In genomic region chr17:39736319-39737165, GRCh38 we compare ENCODE assay signal across 13 cellular contexts. TPM values are rescaled to one million over a fixed set of nuclear protein-coding genes. Genes with fewer than 3 reads are reported as not detected.
DNase-seq lines count a peak whose midpoint lies in the region; ATAC-seq, FAIRE-seq and TF ChIP-seq lines count a peak whose summit lies in the region.
"Had no signal": no experiment of that assay in that cellular context is flagged by ENCODE, and none has a peak within 500 bp of the region (broad histone marks: within the 10 kb centered on the region; RNA-seq: fewer than 3 reads in every experiment).

No MANE protein-coding gene starts in this region.

- H2BK12ac ChIP-seq in trophoblast cell (ENCODE audit: low read length), result no peak overlapping the region

- H2AK5ac ChIP-seq in trophoblast cell (ENCODE audit: low read length), result no peak overlapping the region

- no peak overlapping the region for H4K12ac ChIP-seq in trophoblast cell (ENCODE audit: low read depth, low read length)

- H2AFZ ChIP-seq in trophoblast cell (ENCODE audit: insufficient read depth, low read length, poor library complexity), result no peak overlapping the region

- H3K9ac ChIP-seq in trophoblast cell (ENCODE audit: low read length), result no peak overlapping the region

- no peak overlapping the region for H3K4me2 ChIP-seq in trophoblast cell (ENCODE audit: low read length)

- DNase-seq in GM12891 (ENCODE audit: insufficient read length, low spot score), result no peak
- no peak for DNase-seq in Peyer's patch
- peak in 1 of 2 donors; percentile 52 for DNase-seq in trophoblast cell
- no peak for DNase-seq in GM12892 (ENCODE audit: insufficient read length)
- no peak for DNase-seq in SIG-M5 treated with dmso at 0.1 percent for 504 hours (lab: John Stamatoyannopoulos, UW; ENCODE audit: unreplicated experiment)
- no peak for DNase-seq in NCI-H748 (lab: John Stamatoyannopoulos, UW; ENCODE audit: unreplicated experiment)
- DNase-seq: activated CD4-positive, alpha-beta T cell treated with anti-CD3 and anti-CD28 coated beads for 36 hours; activated T-cell treated with anti-CD3 and anti-CD28 coated beads, Interleukin-2, amount 50 U/mL, for 48 hours; NCI-H774 had no signal

- no peak overlapping the region for H3K4ac ChIP-seq in trophoblast cell (ENCODE audit: low read depth, low read length)

- H3K14ac ChIP-seq in trophoblast cell (ENCODE audit: low read length), result no peak overlapping the region

- H4K8ac ChIP-seq in trophoblast cell (ENCODE audit: low read depth, low read length), result no peak overlapping the region

- H2BK5ac ChIP-seq in trophoblast cell (ENCODE audit: low read depth, low read length, poor library complexity), result no peak overlapping the region

- TF ChIP-seq CTCF in Peyer's patch (IDR thresholded peaks at IDR 0.05), result no peak

- no peak overlapping the region for H2BK120ac ChIP-seq in trophoblast cell (ENCODE audit: insufficient read depth, low read length, poor library complexity)

- ATAC-seq in HG02798 (IDR thresholded peaks at IDR 0.05; ENCODE audit: poor library complexity, unreplicated experiment), result no peak
- ATAC-seq: activated CD4-positive, alpha-beta T cell treated with anti-CD3 and anti-CD28 coated beads for 36 hours had no signal

- WGBS in esophagus, 2 donors, result 56 to 66% methylated on average over 10 of the region's 10 CpGs
- WGBS in trophoblast cell (ENCODE audit: extremely low coverage, insufficient coverage, insufficient read length), result no CpG with 5 or more reads among the region's 10 CpGs

- FAIRE-seq in GM12891 (lab: Jason Lieb, UNC) (peak; percentile 13), GM12892 (lab: Jason Lieb, UNC) (no peak)

- H3K27me3 ChIP-seq in Peyer's patch (no peaks in the 10 kb centered on the region), esophagus (ENCODE audit: control insufficient read depth in 1 of 2, insufficient read depth in 2 of 2, low read length in 2 of 2) (no peaks in the 10 kb centered on the region), trophoblast cell (ENCODE audit: insufficient read depth, low read length) (no peaks in the 10 kb centered on the region)

- TF ChIP-seq POLR2A in GM12891 (IDR thresholded peaks at IDR 0.05; ENCODE audit: low read depth, low read length) (no peak), Peyer's patch (IDR thresholded peaks at IDR 0.05) (no peak), GM12892 (IDR thresholded peaks at IDR 0.05; ENCODE audit: low read depth, low read length) (no peak)

- H3K9me3 ChIP-seq in Peyer's patch (no peaks in the 10 kb centered on the region), esophagus (ENCODE audit: control insufficient read depth in 2 of 2, insufficient read depth in 1 of 2, low read depth in 1 of 2, low read length in 1 of 2) (no peaks in the 10 kb centered on the region), trophoblast cell (ENCODE audit: insufficient read depth, low read depth, low read length) (no peaks in the 10 kb centered on the region)
- H3K9me3 ChIP-seq: HAP-1 had no signal

- H3K18ac ChIP-seq in trophoblast cell (ENCODE audit: low read length), result no peak overlapping the region

- H3K27ac ChIP-seq in Peyer's patch (peak overlapping the region in 3 of 4 donors; percentile 69 to 90 (median 86)), esophagus (ENCODE audit: low read depth in 2 of 2, low read length in 1 of 2) (peak overlapping the region; percentile 61 to 97), trophoblast cell (ENCODE audit: low read depth, low read length) (no peak overlapping the region)
- H3K27ac ChIP-seq: coronary artery had no signal

- no peak overlapping the region for H4K91ac ChIP-seq in trophoblast cell (ENCODE audit: low read depth, low read length)

- H3K36me3 ChIP-seq in Peyer's patch (no peaks in the 10 kb centered on the region), esophagus (ENCODE audit: control insufficient read depth in 2 of 2, insufficient read depth in 2 of 2, low read length in 1 of 2) (no peaks in the 10 kb centered on the region), trophoblast cell (ENCODE audit: control insufficient read depth in 1 of 2, insufficient read depth in 2 of 2, low read length in 2 of 2) (no peaks in the 10 kb centered on the region)
- H3K36me3 ChIP-seq: HAP-1 had no signal

- H3K4me3 ChIP-seq in Peyer's patch (peak overlapping the region in 2 of 4 donors; percentile 63 to 66), esophagus (ENCODE audit: low read depth in 1 of 2, low read length in 2 of 2) (peak overlapping the region in 1 of 2 donors; percentile 83), trophoblast cell (ENCODE audit: low read depth, low read length) (no peak overlapping the region)
- H3K4me3 ChIP-seq: HAP-1 had no signal

- peak overlapping the region; percentile 22 for H3K23ac ChIP-seq in trophoblast cell (ENCODE audit: low read length)

- H3K79me1 ChIP-seq in trophoblast cell (ENCODE audit: low read length), result peaks cover 18% of the 10 kb centered on the region

- H3K4me1 ChIP-seq in Peyer's patch, result peaks cover 0 to 34% (median 15%) of the 10 kb centered on the region in 4 donors
- H3K4me1 ChIP-seq in esophagus (ENCODE audit: control insufficient read depth in 2 of 2, insufficient read depth in 2 of 2, low read length in 1 of 2), result peaks cover 0 to 11% of the 10 kb centered on the region in 2 donors
- H3K4me1 ChIP-seq in trophoblast cell (ENCODE audit: control insufficient read depth in 1 of 2, insufficient read depth in 2 of 2, low read length in 2 of 2), result peaks cover 12 to 28% of the 10 kb centered on the region in 2 experiments
- H3K4me1 ChIP-seq: HAP-1 had no signal

- H3K79me2 ChIP-seq in trophoblast cell (ENCODE audit: control insufficient read depth, insufficient read depth, low read length, poor library complexity), result peaks cover 8% of the 10 kb centered on the region

TF ChIP-seq in GM12891, 5 proteins besides CTCF, POLR2A, EP300 and RAD21:
- TF ChIP-seq SPI1 (IDR thresholded peaks at IDR 0.05; ENCODE audit: low read depth, low read length) (no peak), PAX5 (IDR thresholded peaks at IDR 0.05; ENCODE audit: insufficient read depth, low read length, severe bottlenecking) (no peak), POLR2AphosphoS5 (IDR thresholded peaks at IDR 0.05; ENCODE audit: low read depth, low read length) (no peak), POU2F2 (IDR thresholded peaks at IDR 0.05; ENCODE audit: low read depth, low read length) (no peak), TAF1 (IDR thresholded peaks at IDR 0.05; ENCODE audit: low read depth, low read length) (no peak)

RNA-seq across cellular contexts. Expression of gene GRB7, which starts 1.2 kb away (rescaled TPM):
- polyA plus RNA-seq in GM12891 (2012; ENCODE audit: low read depth, missing spikeins), result 0.49 TPM
- 10 to 100 TPM; 14.0 to 64.0 (median 26.3) TPM for total RNA-seq in Peyer's patch
- polyA plus RNA-seq in esophagus, result 10 to 100 TPM; 43.7 to 55.0 TPM
- 28.4 and 29.4 TPM in 2 replicates for polyA plus RNA-seq in trophoblast cell (2013)
- not detected for polyA plus RNA-seq in GM12892 (2012; ENCODE audit: missing spikeins)

RNA-seq across cellular contexts. Expression of gene MIEN1, which starts 6.2 kb away (rescaled TPM):
- polyA plus RNA-seq in GM12891 (2012; ENCODE audit: low read depth, missing spikeins), result 44.9 TPM
- 10 to 100 TPM; 44.6 to 74.9 (median 57.9) TPM for total RNA-seq in Peyer's patch
- 10 to 100 TPM; 57.5 to 98.6 TPM for polyA plus RNA-seq in esophagus
- 44.1 and 45.7 TPM in 2 replicates for polyA plus RNA-seq in trophoblast cell (2013)
- 51.1 TPM for polyA plus RNA-seq in GM12892 (2012; ENCODE audit: missing spikeins)

RNA-seq across cellular contexts. Expression of gene ERBB2, which starts 36.7 kb away (rescaled TPM):
- 2.8 TPM for polyA plus RNA-seq in GM12891 (2012; ENCODE audit: low read depth, missing spikeins)
- 100 to 1,000 TPM; 104 to 339 (median 247) TPM for total RNA-seq in Peyer's patch
- polyA plus RNA-seq in esophagus, result 10 to 100 TPM; 68.4 to 98.1 TPM
- polyA plus RNA-seq in trophoblast cell (2013), result 30.7 and 30.9 TPM in 2 replicates
- polyA plus RNA-seq in GM12892 (2012; ENCODE audit: missing spikeins), result 5.9 TPM

RNA-seq across cellular contexts. Expression of gene PGAP3, which starts 48.7 kb away (rescaled TPM):
- 6.9 TPM for polyA plus RNA-seq in GM12891 (2012; ENCODE audit: low read depth, missing spikeins)
- total RNA-seq in Peyer's patch, result 10 to 100 TPM; 15.7 to 72.3 (median 65.1) TPM
- polyA plus RNA-seq in esophagus, result 10 to 100 TPM; 28.8 to 40.0 TPM
- polyA plus RNA-seq in trophoblast cell (2013), result 3.7 and 4.3 TPM in 2 replicates
- polyA plus RNA-seq in GM12892 (2012; ENCODE audit: missing spikeins), result 5.9 TPM
